Comparison of ENCODE assay signal across 25 cellular contexts in the genomic region with DNA sequence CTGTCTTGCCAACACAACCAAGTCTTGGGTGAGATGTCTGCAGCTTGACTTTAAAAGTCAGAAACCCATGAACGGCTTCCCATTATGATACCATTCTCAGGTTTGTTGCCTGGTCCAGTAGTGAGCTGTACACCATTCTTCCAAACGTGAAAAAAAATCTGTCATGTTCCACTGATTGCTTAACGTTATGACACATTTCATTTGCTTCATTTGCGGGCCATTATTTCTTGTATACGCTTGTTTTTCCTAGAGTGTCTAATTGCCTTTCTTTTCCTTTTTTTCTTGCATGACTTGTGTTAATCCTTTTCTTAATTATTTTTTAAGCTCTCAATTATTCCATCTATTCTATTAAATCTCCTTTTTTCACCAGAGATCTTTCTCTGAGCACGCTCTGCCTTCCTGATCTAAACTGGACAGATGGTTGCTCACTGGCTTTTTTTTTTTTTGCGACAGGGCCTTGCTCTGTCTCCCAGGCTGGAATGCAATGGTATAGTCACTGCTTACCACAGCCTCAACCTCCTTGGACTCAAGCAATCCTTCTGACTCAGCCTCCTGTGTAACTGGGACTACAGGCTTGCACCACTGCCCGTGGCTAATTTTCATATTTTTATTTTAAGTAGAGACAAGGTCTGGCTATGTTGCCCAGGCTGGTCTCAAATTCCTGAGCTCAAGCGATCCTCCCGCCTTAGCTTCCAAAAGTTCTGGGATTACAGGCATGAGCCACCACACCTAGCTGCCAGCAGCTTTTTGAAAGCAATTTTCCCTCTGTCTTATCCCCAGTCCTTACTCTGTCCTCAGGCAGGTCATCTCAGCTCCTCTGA. TPM values are rescaled to one million over a fixed set of nuclear protein-coding genes. Genes with fewer than 3 reads are reported as not detected.
DNase-seq lines count a peak whose midpoint lies in the region; ATAC-seq and TF ChIP-seq lines count a peak whose summit lies in the region.
"Had no signal": no experiment of that assay in that cellular context is flagged by ENCODE, and none has a peak within 500 bp of the region (broad histone marks: within the 10 kb centered on the region; RNA-seq: fewer than 3 reads in every experiment).

No MANE protein-coding gene starts in this region.

- in situ Hi-C loops in IMR-90 (cut with MboI; ENCODE audit: low sequenced_read_pairs) = no loop called here

- no peaks in the 10 kb centered on the region for H3K4me1 ChIP-seq in IMR-90 (ENCODE audit: control insufficient read depth, insufficient read depth, low read length)
- H3K4me1 ChIP-seq: parathyroid adenoma, SJSA1 had no signal

- no peak overlapping the region for H3K14ac ChIP-seq in IMR-90 (replicated peaks; ENCODE audit: low read depth, low read length)

- no peak for TF ChIP-seq RAD21 in IMR-90 (IDR thresholded peaks at IDR 0.05; ENCODE audit: low read length)

- no peak for DNase-seq in CD14-positive monocyte (ENCODE audit: low spot score)
- DNase-seq in IMR-90 = peak; percentile 35
- no peak for DNase-seq in RWPE1 (ENCODE audit: low spot score)
- DNase-seq in iris pigment epithelial cell (ENCODE audit: low read depth) = peak; percentile 30
- no peak for DNase-seq in NK-92 treated with Interleukin-12 subunit alpha and Interleukin-12 subunit beta, amount 100 ng/mL, for 24 hours (lab: John Stamatoyannopoulos, UW)
- no peak for DNase-seq in coronary artery (ENCODE audit: low spot score)
- DNase-seq: activated CD4-positive, CD25-positive, alpha-beta regulatory T cell; activated CD8-positive, alpha-beta T cell treated with anti-CD3 and anti-CD28 coated beads for 36 hours; activated naive CD4-positive, alpha-beta T cell treated with Interleukin-2 at 50 U/mL for 16 hours; anterior cingulate cortex; CD4-positive, alpha-beta memory T cell; erythroblast; Karpas-422; NCI-H1417; NCI-H526 treated with DMSO at 0.1 percent for 48 hours; T-helper 2 cell had no signal

- dilution Hi-C loops in IMR-90 (cut with HindIII; ENCODE audit: low sequenced_read_pairs, unreplicated experiment) = no loop called here

- ATAC-seq in IMR-90 (ENCODE audit: low read depth) = no peak
- no peak for ATAC-seq in activated T-helper 17 cell treated with anti-CD3 and anti-CD28 coated beads, Interleukin-2, amount 50 U/mL, for 72 hours (replicated peaks)
- ATAC-seq in GM21717 (IDR thresholded peaks at IDR 0.05; ENCODE audit: unreplicated experiment) = no peak
- ATAC-seq: activated CD8-positive, alpha-beta T cell treated with anti-CD3 and anti-CD28 coated beads for 36 hours; sciatic nerve had no signal

- H4K8ac ChIP-seq in IMR-90 (ENCODE audit: low read depth in 2 of 2, low read length in 2 of 2) = no peak overlapping the region

- peak overlapping the region; percentile 80 to 91 (median 86) for H3K27ac Mint-ChIP-seq in CD14-positive monocyte
- no peak overlapping the region for H3K27ac Mint-ChIP-seq in activated T-helper 17 cell treated with anti-CD3 and anti-CD28 coated beads, Interleukin-2, amount 50 U/mL, for 72 hours
- H3K27ac Mint-ChIP-seq: activated CD8-positive, alpha-beta T cell treated with anti-CD3 and anti-CD28 coated beads for 36 hours; CD4-positive, alpha-beta memory T cell; mesothelial cell of epicardium; nephron had no signal

- H2BK5ac ChIP-seq in IMR-90 (ENCODE audit: low read depth, low read length, poor library complexity, severe bottlenecking) = no peak overlapping the region

- H2AFZ ChIP-seq in IMR-90 (replicated peaks; ENCODE audit: low read length, poor library complexity) = no peak overlapping the region
- H2AFZ ChIP-seq: parathyroid adenoma, PC-9 had no signal

- peaks cover 0 to 2% of the 10 kb centered on the region in 2 donors for H3K36me3 Mint-ChIP-seq in CD14-positive monocyte
- H3K36me3 Mint-ChIP-seq in activated T-helper 17 cell treated with anti-CD3 and anti-CD28 coated beads, Interleukin-2, amount 50 U/mL, for 72 hours (ENCODE audit: low read depth) = no peaks in the 10 kb centered on the region
- H3K36me3 Mint-ChIP-seq: CD4-positive, alpha-beta memory T cell; mesothelial cell of epicardium had no signal

- no peaks in the 10 kb centered on the region for H3K9me3 ChIP-seq in IMR-90 (ENCODE audit: control insufficient read depth, insufficient read depth, low read length)
- H3K9me3 ChIP-seq: SJSA1 had no signal

- H2AK5ac ChIP-seq in IMR-90 (ENCODE audit: low read depth, low read length) = no peak overlapping the region

- no peaks in the 10 kb centered on the region for H3K79me1 ChIP-seq in IMR-90 (ENCODE audit: low read depth in 1 of 2, low read length in 2 of 2)

- BruUV-seq in IMR-90 (replicated peaks; lab: Mats Ljungman, UMichigan) = no TSS peak

- H3K9me3 Mint-ChIP-seq in CD14-positive monocyte = peaks cover 2 to 10% (median 6%) of the 10 kb centered on the region in 7 donors
- no peaks in the 10 kb centered on the region for H3K9me3 Mint-ChIP-seq in activated T-helper 17 cell treated with anti-CD3 and anti-CD28 coated beads, Interleukin-2, amount 50 U/mL, for 72 hours
- H3K9me3 Mint-ChIP-seq: activated CD8-positive, alpha-beta T cell treated with anti-CD3 and anti-CD28 coated beads for 36 hours; CD4-positive, alpha-beta memory T cell; central memory CD8-positive, alpha-beta T cell; mesothelial cell of epicardium; nephron had no signal

- H3K56ac ChIP-seq in IMR-90 (ENCODE audit: extremely low read depth, insufficient read depth, low read length) = no peak overlapping the region

- no peak overlapping the region for H3K9ac ChIP-seq in IMR-90 (ENCODE audit: low read depth, low read length)
- H3K9ac ChIP-seq: parathyroid adenoma had no signal

- no peak overlapping the region for H2AK9ac ChIP-seq in IMR-90 (replicated peaks; ENCODE audit: low read depth, low read length, poor library complexity)

- no peak overlapping the region for H2BK120ac ChIP-seq in IMR-90 (ENCODE audit: low read depth, low read length)

- H3K18ac ChIP-seq in IMR-90 (ENCODE audit: low read depth, low read length) = no peak overlapping the region

- no peak overlapping the region for H3K4me2 ChIP-seq in IMR-90 (ENCODE audit: low read depth, low read length)
- H3K4me2 ChIP-seq: PC-9 had no signal

- no peak overlapping the region for H3K4ac ChIP-seq in IMR-90 (ENCODE audit: low read depth, low read length)

- H3K4me3 Mint-ChIP-seq in CD14-positive monocyte = peak overlapping the region; percentile 0 to 58
- no peak overlapping the region for H3K4me3 Mint-ChIP-seq in activated T-helper 17 cell treated with anti-CD3 and anti-CD28 coated beads, Interleukin-2, amount 50 U/mL, for 72 hours
- H3K4me3 Mint-ChIP-seq: activated CD8-positive, alpha-beta T cell treated with anti-CD3 and anti-CD28 coated beads for 36 hours; central memory CD8-positive, alpha-beta T cell; mesothelial cell of epicardium; nephron had no signal

- H3K36me3 ChIP-seq in IMR-90 (ENCODE audit: control insufficient read depth, insufficient read depth, low read length) = no peaks in the 10 kb centered on the region
- H3K36me3 ChIP-seq: SJSA1 had no signal

- H2BK20ac ChIP-seq in IMR-90 (ENCODE audit: low read depth, low read length) = no peak overlapping the region

- no peak overlapping the region for H3K4me3 ChIP-seq in IMR-90 (ENCODE audit: insufficient read depth, low read depth, low read length)
- H3K4me3 ChIP-seq in coronary artery = no peak overlapping the region
- H3K4me3 ChIP-seq: PC-9, SJSA1 had no signal

- TF ChIP-seq CTCF in CD14-positive monocyte (IDR thresholded peaks at IDR 0.05) (no peak), IMR-90 (conservative IDR thresholded peaks at IDR 0.05; ENCODE audit: low read depth, low read length) (no peak), RWPE1 (conservative IDR thresholded peaks at IDR 0.05; ENCODE audit: low read depth) (no peak), coronary artery (IDR thresholded peaks at IDR 0.05) (no peak)

- no peaks in the 10 kb centered on the region for H4K20me1 ChIP-seq in IMR-90 (ENCODE audit: insufficient read depth, low read length)

- POLR2A ChIA-PET in IMR-90 (lab: Charles Lee; ENCODE audit: unreplicated experiment) = no interaction called here
- POLR2A ChIA-PET in RWPE1 (lab: Yijun Ruan, JAX; ENCODE audit: low non-redundant PET) = no interaction called here

- no peak for TF ChIP-seq POLR2A in IMR-90 (IDR thresholded peaks at IDR 0.05; ENCODE audit: low read depth, low read length)

- H3K4me1 Mint-ChIP-seq in CD14-positive monocyte = peaks cover 66% of the 10 kb centered on the region
- no peaks in the 10 kb centered on the region for H3K4me1 Mint-ChIP-seq in activated T-helper 17 cell treated with anti-CD3 and anti-CD28 coated beads, Interleukin-2, amount 50 U/mL, for 72 hours
- H3K4me1 Mint-ChIP-seq: CD4-positive, alpha-beta memory T cell; central memory CD8-positive, alpha-beta T cell; mesothelial cell of epicardium; nephron had no signal

- no peak overlapping the region for H3K27ac ChIP-seq in IMR-90 (ENCODE audit: insufficient read depth, low read length)
- peak overlapping the region; percentile 58 for H3K27ac ChIP-seq in RWPE1
- no peak overlapping the region for H3K27ac ChIP-seq in coronary artery
- H3K27ac ChIP-seq: parathyroid adenoma, PC-9, SJSA1 had no signal

- WGBS in IMR-90 (ENCODE audit: extremely low coverage in 2 of 2, insufficient read length in 1 of 2), 2 experiments = 73% methylated on average over 5 of the region's 10 CpGs; no CpG with 5 or more reads in 1 of the 2 experiments

- CTCF ChIA-PET in IMR-90 (lab: Yijun Ruan, JAX) (interaction anchor here (0.6 kb wide), 1 partner anchor 25 kb away, joined by 3 read pairs; no protein-coding TSS in a partner anchor), RWPE1 (lab: Yijun Ruan, JAX) (interaction anchor here (0.6 kb wide), 1 partner anchor 472 kb away, joined by 3 read pairs; no protein-coding TSS in a partner anchor)

- no peak overlapping the region for H4K5ac ChIP-seq in IMR-90 (ENCODE audit: low read depth, low read length)

- H3K27me3 ChIP-seq in IMR-90 (ENCODE audit: control insufficient read depth, insufficient read depth, low read length) = peaks cover 12% of the 10 kb centered on the region

- no peaks in the 10 kb centered on the region for H3K9me1 ChIP-seq in IMR-90 (ENCODE audit: insufficient read depth, low read length)

- intact Hi-C loops in CD14-positive monocyte (cut with micrococcal nuclease) = no loop called here
- intact Hi-C loops in IMR-90 (cut with micrococcal nuclease) = no loop called here

- H3K27me3 Mint-ChIP-seq in CD14-positive monocyte (ENCODE audit: low read depth in 3 of 3) = peaks cover 0 to 5% (median 3%) of the 10 kb centered on the region in 3 donors
- H3K27me3 Mint-ChIP-seq in activated T-helper 17 cell treated with anti-CD3 and anti-CD28 coated beads, Interleukin-2, amount 50 U/mL, for 72 hours = peaks cover 43% of the 10 kb centered on the region

- no peak overlapping the region for H3K23ac ChIP-seq in IMR-90 (ENCODE audit: low read depth, low read length)

- no peak overlapping the region for H2BK15ac ChIP-seq in IMR-90 (ENCODE audit: low read depth, low read length)

- no peak overlapping the region for H4K91ac ChIP-seq in IMR-90 (ENCODE audit: insufficient read depth, low read depth, low read length)

RNA-seq across cellular contexts. Expression of a gene that starts 31.7 kb away (rescaled TPM):
- 10 to 100 TPM; 78.3 to 89.6 TPM for polyA plus RNA-seq in CD14-positive monocyte
- total RNA-seq in IMR-90 (2012; rRNA removed) = 35.5 and 65.3 TPM in 2 replicates
- 52.0 and 74.3 TPM in 2 replicates for polyA plus RNA-seq in IMR-90 (2012; rRNA removed)
- polyA plus RNA-seq in IMR-90 (2012; cell fraction: cytosol; rRNA removed) = 41.7 and 81.6 TPM in 2 replicates
- polyA plus RNA-seq in IMR-90 (2012; cell fraction: nucleus; rRNA removed; ENCODE audit: low replicate concordance) = 8.2 and 38.2 TPM in 2 replicates
- 10 to 100 TPM; 36.7 to 51.9 TPM for total RNA-seq in activated T-helper 17 cell treated with anti-CD3 and anti-CD28 coated beads, Interleukin-2, amount 50 U/mL, for 72 hours

RNA-seq across cellular contexts. Expression of a gene that starts 51.9 kb away (rescaled TPM):
- polyA plus RNA-seq in CD14-positive monocyte = 10 to 100 TPM in 1 of 2 donors, 1 to 10 TPM in 1; 9.7 to 15.8 TPM
- 38.7 and 41.7 TPM in 2 replicates for total RNA-seq in IMR-90 (2012; rRNA removed)
- polyA plus RNA-seq in IMR-90 (2012; rRNA removed) = 47.8 and 48.5 TPM in 2 replicates
- 26.3 and 27.7 TPM in 2 replicates for polyA plus RNA-seq in IMR-90 (2012; cell fraction: cytosol; rRNA removed)
- polyA plus RNA-seq in IMR-90 (2012; cell fraction: nucleus; rRNA removed; ENCODE audit: low replicate concordance) = 81.9 and 90.2 TPM in 2 replicates
- total RNA-seq in activated T-helper 17 cell treated with anti-CD3 and anti-CD28 coated beads, Interleukin-2, amount 50 U/mL, for 72 hours = 10 to 100 TPM; 30.6 to 70.5 TPM

Comparison
In these comparisons a context has a peak if more than half of its experiments do, and no peak if none do; other contexts are left out.
1. DNase-seq: peak in IMR-90 (single experiment) and iris pigment epithelial cell (single experiment); none in CD14-positive monocyte (single experiment), RWPE1 (single experiment), NK-92 treated with Interleukin-12 subunit alpha and Interleukin-12 subunit beta, amount 100 ng/mL, for 24 hours (single experiment) and coronary artery (single experiment).